9 cellular contexts compared by ENCODE assay signal in the genomic region with DNA sequence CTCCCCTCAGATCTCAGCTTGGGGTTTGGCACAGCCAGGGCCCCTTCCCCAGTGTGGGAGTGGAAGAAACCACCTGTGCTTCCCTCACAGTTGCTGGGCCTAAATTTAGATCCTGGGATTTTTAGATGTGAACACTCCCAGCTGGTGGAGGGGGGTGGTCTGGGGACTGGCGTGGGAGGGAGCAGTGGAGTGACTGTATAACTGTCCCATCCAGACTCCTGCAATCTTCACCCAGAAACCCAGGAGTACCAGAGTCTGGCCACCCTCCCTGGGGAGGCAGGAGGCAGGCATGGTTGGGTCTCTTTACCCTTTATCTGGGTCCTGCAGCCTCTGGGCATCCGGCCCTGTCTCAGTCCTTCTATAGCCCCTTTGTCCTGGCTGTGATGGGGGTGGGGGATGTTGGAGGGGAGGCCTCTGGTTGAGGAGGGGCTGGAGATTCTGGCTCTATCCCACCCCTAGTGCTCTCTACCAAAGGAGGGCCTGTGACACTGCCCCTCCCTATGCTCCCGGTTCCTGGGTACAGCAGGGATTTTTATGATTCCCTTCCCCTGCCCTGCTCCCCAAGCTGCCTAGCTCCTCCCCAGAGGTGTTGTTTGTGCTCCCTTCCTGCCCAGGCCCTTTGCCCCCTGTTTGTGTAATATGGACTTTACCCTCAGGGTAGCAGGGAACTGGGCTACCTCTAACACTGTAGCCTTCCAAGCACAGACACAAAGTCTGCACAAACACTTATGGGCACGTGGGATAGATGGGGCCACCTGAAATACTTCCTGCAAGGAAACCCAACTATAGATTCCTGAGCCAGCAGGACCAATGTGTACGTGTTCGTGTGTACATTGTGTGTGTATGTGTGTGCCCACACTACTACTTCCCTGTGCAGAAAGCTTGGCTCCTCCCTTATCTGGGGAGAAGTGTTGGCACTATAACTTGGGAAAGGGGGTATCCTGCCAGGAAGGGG. TPM values are rescaled to one million over a fixed set of nuclear protein-coding genes. Genes with fewer than 3 reads are reported as not detected.
DNase-seq lines count a peak whose midpoint lies in the region; ATAC-seq and TF ChIP-seq lines count a peak whose summit lies in the region.
"Had no signal": no experiment of that assay in that cellular context is flagged by ENCODE, and none has a peak within 500 bp of the region (broad histone marks: within the 10 kb centered on the region; RNA-seq: fewer than 3 reads in every experiment).

No MANE protein-coding gene starts in this region.

- peak overlapping the region; percentile 23 for H3K4me3 Mint-ChIP-seq in activated naive CD4-positive, alpha-beta T cell treated with anti-CD3 and anti-CD28 coated beads, Interleukin-2, amount 50 U/mL, for 24 hours

- 53% methylated on average over 6 of the region's 6 CpGs for WGBS in urinary bladder

- H3K9me3 Mint-ChIP-seq in activated naive CD4-positive, alpha-beta T cell treated with anti-CD3 and anti-CD28 coated beads, Interleukin-2, amount 50 U/mL, for 24 hours = no peaks in the 10 kb centered on the region
- H3K9me3 Mint-ChIP-seq in activated naive CD4-positive, alpha-beta T cell treated with anti-CD3 and anti-CD28 coated beads, Interleukin-2, amount 50 U/mL, for 72 hours = no peaks in the 10 kb centered on the region

- no peaks in the 10 kb centered on the region for H3K36me3 Mint-ChIP-seq in activated naive CD4-positive, alpha-beta T cell treated with anti-CD3 and anti-CD28 coated beads, Interleukin-2, amount 50 U/mL, for 24 hours
- no peaks in the 10 kb centered on the region for H3K36me3 Mint-ChIP-seq in activated naive CD4-positive, alpha-beta T cell treated with anti-CD3 and anti-CD28 coated beads, Interleukin-2, amount 50 U/mL, for 72 hours

- H3K4me1 ChIP-seq in urinary bladder (ENCODE audit: insufficient read depth) = no peaks in the 10 kb centered on the region

- no peak for TF ChIP-seq CTCF in epithelial cell of proximal tubule (conservative IDR thresholded peaks at IDR 0.05; ENCODE audit: low read depth, low read length)

- peaks cover 6% of the 10 kb centered on the region for H3K4me1 Mint-ChIP-seq in activated naive CD4-positive, alpha-beta T cell treated with anti-CD3 and anti-CD28 coated beads, Interleukin-2, amount 50 U/mL, for 24 hours

- no peaks in the 10 kb centered on the region for H3K36me3 ChIP-seq in urinary bladder (ENCODE audit: insufficient read depth)

- H3K4me3 ChIP-seq in epithelial cell of proximal tubule (ENCODE audit: low read depth, low read length) (peak overlapping the region; percentile 85), urinary bladder (ENCODE audit: low read depth, low read length) (peak overlapping the region; percentile 41)

- peak overlapping the region; percentile 30 for H3K27ac Mint-ChIP-seq in activated naive CD4-positive, alpha-beta T cell treated with anti-CD3 and anti-CD28 coated beads, Interleukin-2, amount 50 U/mL, for 24 hours
- no peak overlapping the region for H3K27ac Mint-ChIP-seq in activated naive CD4-positive, alpha-beta T cell treated with anti-CD3 and anti-CD28 coated beads, Interleukin-2, amount 50 U/mL, for 72 hours

- H3K27me3 Mint-ChIP-seq in activated naive CD4-positive, alpha-beta T cell treated with anti-CD3 and anti-CD28 coated beads, Interleukin-2, amount 50 U/mL, for 24 hours = no peaks in the 10 kb centered on the region

- ATAC-seq in activated naive CD4-positive, alpha-beta T cell treated with anti-CD3 and anti-CD28 coated beads, Interleukin-2, amount 50 U/mL, for 72 hours = no peak
- ATAC-seq in GM18498 (IDR thresholded peaks at IDR 0.05; ENCODE audit: unreplicated experiment) = no peak

- H3K27ac ChIP-seq in urinary bladder (ENCODE audit: low read depth) = peak overlapping the region; percentile 61

- no peak for DNase-seq in activated naive CD4-positive, alpha-beta T cell treated with anti-CD3 and anti-CD28 coated beads, Interleukin-2, amount 50 U/mL, for 72 hours (ENCODE audit: low spot score in 2 of 2)
- DNase-seq in epithelial cell of proximal tubule (ENCODE audit: low read depth) (no peak), myocyte (ENCODE audit: low read depth) (peak; percentile 96), DMS114 treated with DMSO at 0.1 percent for 48 hours (lab: John Stamatoyannopoulos, UW; ENCODE audit: unreplicated experiment) (no peak), CD1c-positive myeloid dendritic cell (ENCODE audit: extremely low spot score) (no peak)
- DNase-seq: stimulated activated CD4-positive, alpha-beta T cell treated with anti-CD3 and anti-CD28 coated beads, Interleukin-4, amount 100 ng/mL, for 1 hour had no signal

RNA-seq across cellular contexts. Expression of gene ERBB3, which starts 1.7 kb away (rescaled TPM):
- total RNA-seq in activated naive CD4-positive, alpha-beta T cell treated with anti-CD3 and anti-CD28 coated beads, Interleukin-2, amount 50 U/mL, for 72 hours = under 1 TPM; 0.25 to 0.34 TPM
- total RNA-seq in epithelial cell of proximal tubule = 14.3 and 24.2 TPM in 2 replicates
- total RNA-seq in myocyte = 178 and 188 TPM in 2 replicates
- 25.0 TPM for polyA plus RNA-seq in myocyte (2012)
- 34.4 TPM for total RNA-seq in urinary bladder
- 11.4 TPM for polyA plus RNA-seq in urinary bladder

RNA-seq across cellular contexts. Expression of gene PA2G4, which starts 22.7 kb away (rescaled TPM):
- 100 to 1,000 TPM; 224 to 356 TPM for total RNA-seq in activated naive CD4-positive, alpha-beta T cell treated with anti-CD3 and anti-CD28 coated beads, Interleukin-2, amount 50 U/mL, for 72 hours
- 230 and 332 TPM in 2 replicates for total RNA-seq in epithelial cell of proximal tubule
- 233 and 241 TPM in 2 replicates for total RNA-seq in myocyte
- 105 TPM for polyA plus RNA-seq in myocyte (2012)
- total RNA-seq in urinary bladder = 64.6 TPM
- 121 TPM for polyA plus RNA-seq in urinary bladder

RNA-seq across cellular contexts. Expression of gene RPL41, which starts 34.8 kb away (rescaled TPM):
- total RNA-seq in activated naive CD4-positive, alpha-beta T cell treated with anti-CD3 and anti-CD28 coated beads, Interleukin-2, amount 50 U/mL, for 72 hours = 1,000 to 10,000 TPM; 5,050 to 5,339 TPM
- total RNA-seq in epithelial cell of proximal tubule (3,901 and 5,792 TPM in 2 replicates), myocyte (1,498 and 1,992 TPM in 2 replicates), urinary bladder (2,071 TPM)
- 5,312 TPM for polyA plus RNA-seq in myocyte (2012)
- polyA plus RNA-seq in urinary bladder = 5,547 TPM

RNA-seq across cellular contexts. Expression of gene ZC3H10, which starts 36.4 kb away (rescaled TPM):
- total RNA-seq in activated naive CD4-positive, alpha-beta T cell treated with anti-CD3 and anti-CD28 coated beads, Interleukin-2, amount 50 U/mL, for 72 hours = 10 to 100 TPM in 1 of 2 donors, 1 to 10 TPM in 1; 7.1 to 15.0 TPM
- 1.8 and 2.7 TPM in 2 replicates for total RNA-seq in epithelial cell of proximal tubule
- total RNA-seq in myocyte = 4.9 and 5.5 TPM in 2 replicates
- 5.7 TPM for polyA plus RNA-seq in myocyte (2012)
- 4.6 TPM for total RNA-seq in urinary bladder
- polyA plus RNA-seq in urinary bladder = 4.9 TPM

RNA-seq across cellular contexts. Expression of gene RPS26, which starts 40.0 kb away (rescaled TPM):
- 10 to 100 TPM; 47.4 to 49.0 TPM for total RNA-seq in activated naive CD4-positive, alpha-beta T cell treated with anti-CD3 and anti-CD28 coated beads, Interleukin-2, amount 50 U/mL, for 72 hours
- total RNA-seq in epithelial cell of proximal tubule = 3,534 and 3,636 TPM in 2 replicates
- 451 and 1,430 TPM in 2 replicates for total RNA-seq in myocyte
- 1,034 TPM for polyA plus RNA-seq in myocyte (2012)
- total RNA-seq in urinary bladder = 96.2 TPM
- 774 TPM for polyA plus RNA-seq in urinary bladder

Comparison
In these comparisons a context has a peak if more than half of its experiments do, and no peak if none do; other contexts are left out.
1. RNA of gene ERBB3, which starts 1.7 kb away (total RNA-seq): 178 to 188 TPM in myocyte, 34.4 TPM in urinary bladder (single experiment) and 14.3 to 24.2 TPM in epithelial cell of proximal tubule; 0.25 to 0.34 TPM in activated naive CD4-positive, alpha-beta T cell treated with anti-CD3 and anti-CD28 coated beads, Interleukin-2, amount 50 U/mL, for 72 hours; every median in the first group is over 10 times any median in the second.